Comparison of ENCODE assay signal across 11 cellular contexts in genomic region chr1:74964508-74964907, GRCh38.
DNase-seq lines count a peak whose midpoint lies in the region; ATAC-seq lines count a peak whose summit lies in the region.
"Had no signal": no experiment of that assay in that cellular context is flagged by ENCODE, and none has a peak within 500 bp of the region (broad histone marks: within the 10 kb centered on the region; RNA-seq: fewer than 3 reads in every experiment).

No MANE protein-coding gene starts in this region.

- no peaks in the 10 kb centered on the region for H3K36me3 ChIP-seq in SJCRH30
- H3K36me3 ChIP-seq: lower lobe of right lung had no signal

- H3K27ac Mint-ChIP-seq in naive thymus-derived CD8-positive, alpha-beta T cell: no peak overlapping the region
- H3K27ac Mint-ChIP-seq in activated T-cell treated with anti-CD3 and anti-CD28 coated beads, Interleukin-2, amount 50 U/mL, for 72 hours: no peak overlapping the region

- no peaks in the 10 kb centered on the region for H3K27me3 Mint-ChIP-seq in naive thymus-derived CD8-positive, alpha-beta T cell
- H3K27me3 Mint-ChIP-seq in activated T-cell treated with anti-CD3 and anti-CD28 coated beads, Interleukin-2, amount 50 U/mL, for 72 hours (ENCODE audit: low read depth): no peaks in the 10 kb centered on the region

- DNase-seq in DMS79 treated with DMSO at 0.1 percent for 48 hours (lab: John Stamatoyannopoulos, UW) (peak; percentile 96), NCI-H1417 (lab: John Stamatoyannopoulos, UW) (peak; percentile 87 to 98 (median 93)), SJCRH30 (peak; percentile 16 to 53), mucosa of gallbladder (ENCODE audit: low spot score) (peak; percentile 48), GM19240 (ENCODE audit: insufficient read length, low spot score) (no peak)
- DNase-seq in naive thymus-derived CD8-positive, alpha-beta T cell: no peak
- no peak for DNase-seq in activated T-cell treated with anti-CD3 and anti-CD28 coated beads, Interleukin-2, amount 50 U/mL, for 72 hours
- no peak for DNase-seq in activated CD4-positive, CD25-positive, alpha-beta regulatory T cell treated with anti-CD3 and anti-CD28 coated beads, Interleukin-2, amount 50 U/mL, for 72 hours
- DNase-seq: activated effector memory CD4-positive, alpha-beta T cell treated with Interleukin-2 at 50 U/mL for 16 hours; lower lobe of right lung; T-helper 2 cell had no signal

- no peak overlapping the region for H3K27ac ChIP-seq in SJCRH30
- H3K27ac ChIP-seq: lower lobe of right lung had no signal

- no peaks in the 10 kb centered on the region for H3K4me1 ChIP-seq in SJCRH30
- H3K4me1 ChIP-seq: lower lobe of right lung had no signal

- POLR2A ChIA-PET in naive thymus-derived CD8-positive, alpha-beta T cell (lab: Charles Lee): no interaction called here

- H3K36me3 Mint-ChIP-seq in naive thymus-derived CD8-positive, alpha-beta T cell: no peaks in the 10 kb centered on the region
- no peaks in the 10 kb centered on the region for H3K36me3 Mint-ChIP-seq in activated T-cell treated with anti-CD3 and anti-CD28 coated beads, Interleukin-2, amount 50 U/mL, for 72 hours (ENCODE audit: insufficient read depth in 2 of 2)

- H3K9me3 ChIP-seq in SJCRH30 (replicated peaks): no peaks in the 10 kb centered on the region
- H3K9me3 ChIP-seq: lower lobe of right lung had no signal

- H3K4me3 ChIP-seq in SJCRH30: no peak overlapping the region
- H3K4me3 ChIP-seq: lower lobe of right lung had no signal

- ATAC-seq in naive thymus-derived CD8-positive, alpha-beta T cell: no peak
- ATAC-seq in activated T-cell treated with anti-CD3 and anti-CD28 coated beads, Interleukin-2, amount 50 U/mL, for 72 hours (replicated peaks in 1 of 2): no peak
- ATAC-seq: lower lobe of right lung had no signal

- H3K9me3 Mint-ChIP-seq in naive thymus-derived CD8-positive, alpha-beta T cell: no peaks in the 10 kb centered on the region
- peaks cover 0 to 2% of the 10 kb centered on the region in 2 donors for H3K9me3 Mint-ChIP-seq in activated T-cell treated with anti-CD3 and anti-CD28 coated beads, Interleukin-2, amount 50 U/mL, for 72 hours

- H3K4me3 Mint-ChIP-seq in naive thymus-derived CD8-positive, alpha-beta T cell: no peak overlapping the region
- no peak overlapping the region for H3K4me3 Mint-ChIP-seq in activated T-cell treated with anti-CD3 and anti-CD28 coated beads, Interleukin-2, amount 50 U/mL, for 72 hours

- H3K4me1 Mint-ChIP-seq in naive thymus-derived CD8-positive, alpha-beta T cell: no peaks in the 10 kb centered on the region
- no peaks in the 10 kb centered on the region for H3K4me1 Mint-ChIP-seq in activated T-cell treated with anti-CD3 and anti-CD28 coated beads, Interleukin-2, amount 50 U/mL, for 72 hours (ENCODE audit: low read depth)

- no peaks in the 10 kb centered on the region for H3K27me3 ChIP-seq in SJCRH30

Comparison
In these comparisons a context has a peak if more than half of its experiments do, and no peak if none do; other contexts are left out.
1. DNase-seq: peak in DMS79 treated with DMSO at 0.1 percent for 48 hours (single experiment), NCI-H1417 (3 of 3), SJCRH30 (2 of 2) and mucosa of gallbladder (single experiment); none in naive thymus-derived CD8-positive, alpha-beta T cell (0 of 10), activated T-cell treated with anti-CD3 and anti-CD28 coated beads, Interleukin-2, amount 50 U/mL, for 72 hours (0 of 2), activated CD4-positive, CD25-positive, alpha-beta regulatory T cell treated with anti-CD3 and anti-CD28 coated beads, Interleukin-2, amount 50 U/mL, for 72 hours (single experiment) and GM19240 (single experiment).